In genomic region chr16:11331967-11332366, GRCh38 we compare ENCODE assay signal across 35 cellular contexts. TPM values are rescaled to one million over a fixed set of nuclear protein-coding genes. Genes with fewer than 3 reads are reported as not detected.
"Had no signal": no experiment of that assay in that cellular context is flagged by ENCODE, and none has a peak within 500 bp of the region (broad histone marks: within the 10 kb centered on the region; RNA-seq: fewer than 3 reads in every experiment).

No MANE protein-coding gene starts in this region.

- ATAC-seq: activated CD8-positive, alpha-beta memory T cell treated with anti-CD3 and anti-CD28 coated beads, Interleukin-2, amount 10 ng/mL, durations not matched to agents 7 days and 5 days; activated naive CD8-positive, alpha-beta T cell treated with anti-CD3 and anti-CD28 coated beads, Interleukin-2, amount 50 U/mL, for 24 hours; Panc1 had no signal

- H3K4me3 ChIP-seq: MG63, SJCRH30, SK-N-MC had no signal

- H3K27me3 ChIP-seq: brain microvascular endothelial cell, MG63, SJCRH30 had no signal

- H3K9me3 ChIP-seq: SJCRH30 had no signal

- H3K27ac ChIP-seq: brain microvascular endothelial cell, SJCRH30, SK-N-MC had no signal

- FAIRE-seq: TTC549 had no signal

- DNase-seq: activated CD4-positive, alpha-beta memory T cell treated with anti-CD3 and anti-CD28 coated beads, Interleukin-2, amount 10 ng/mL, durations not matched to agents 7 days and 5 days; activated CD4-positive, alpha-beta T cell treated with anti-CD3 and anti-CD28 coated beads for 4 hours; activated CD4-positive, alpha-beta T cell treated with anti-CD3 and anti-CD28 coated beads, Interleukin-2, amount 50 U/mL, for 1 hour; activated CD4-positive, CD25-positive, alpha-beta regulatory T cell treated with anti-CD3 and anti-CD28 coated beads, Interleukin-2, amount 50 U/mL, for 72 hours; activated CD8-positive, alpha-beta memory T cell treated with anti-CD3 and anti-CD28 coated beads for 24 hours; activated CD8-positive, alpha-beta memory T cell treated with anti-CD3 and anti-CD28 coated beads, Interleukin-2, amount 10 ng/mL, durations not matched to agents 7 days and 5 days; activated CD8-positive, alpha-beta memory T cell treated with anti-CD3 and anti-CD28 coated beads, Interleukin-2, amount 50 U/mL, for 48 hours; activated effector memory CD4-positive, alpha-beta T cell treated with Interleukin-2 at 50 U/mL for 16 hours; activated naive CD4-positive, alpha-beta T cell treated with anti-CD3 and anti-CD28 coated beads, Interleukin-2, amount 10 ng/mL, durations not matched to agents 7 days and 5 days; activated naive CD8-positive, alpha-beta T cell treated with anti-CD3 and anti-CD28 coated beads, Interleukin-2, amount 50 U/mL, for 24 hours; activated T-cell treated with anti-CD3 and anti-CD28 coated beads, Interleukin-2, amount 50 U/mL, for 48 hours; anterior cingulate cortex; brain microvascular endothelial cell; central memory CD4-positive, alpha-beta T cell; MG63; NCI-H1048; NCI-H1105 treated with DMSO at 0.1 percent for 48 hours; NCI-H1436; NCI-H1694; NCI-H1930; NCI-H2081 treated with DMSO at 0.1 percent for 48 hours; NCI-H226; NCI-H446 treated with DMSO at 0.1 percent for 48 hours; NCI-H524; NCI-H69; SHP77; SJCRH30; T1000 had no signal

- H3K36me3 ChIP-seq: brain microvascular endothelial cell, MG63, SJCRH30 had no signal

RNA-seq across cellular contexts. Expression of gene PRM1, which starts 50.8 kb away (rescaled TPM):
- total RNA-seq: activated CD4-positive, alpha-beta memory T cell treated with anti-CD3 and anti-CD28 coated beads, Interleukin-2, amount 10 ng/mL, durations not matched to agents 7 days and 5 days; activated CD8-positive, alpha-beta memory T cell treated with anti-CD3 and anti-CD28 coated beads, Interleukin-2, amount 10 ng/mL, durations not matched to agents 7 days and 5 days; cerebellum; RPMI7951; SJCRH30; T-helper 1 cell treated with Interleukin-12 subunit alpha and Interleukin-12 subunit beta and Interleukin-4 antibody, amounts not matched to agents 30 ng/mL and 1 ng/mL, for 36 hours; T-helper 2 cell treated with Interferon-gamma antibody and Interleukin-4, amounts not matched to agents 100 ng/mL and 5 ng/mL, for 36 hours had no signal

RNA-seq across cellular contexts. Expression of gene PRM2, which starts 55.7 kb away (rescaled TPM):
- total RNA-seq: activated CD4-positive, alpha-beta memory T cell treated with anti-CD3 and anti-CD28 coated beads, Interleukin-2, amount 10 ng/mL, durations not matched to agents 7 days and 5 days; activated CD8-positive, alpha-beta memory T cell treated with anti-CD3 and anti-CD28 coated beads, Interleukin-2, amount 10 ng/mL, durations not matched to agents 7 days and 5 days; cerebellum; RPMI7951; SJCRH30; T-helper 1 cell treated with Interleukin-12 subunit alpha and Interleukin-12 subunit beta and Interleukin-4 antibody, amounts not matched to agents 30 ng/mL and 1 ng/mL, for 36 hours; T-helper 2 cell treated with Interferon-gamma antibody and Interleukin-4, amounts not matched to agents 100 ng/mL and 5 ng/mL, for 36 hours had no signal

RNA-seq across cellular contexts. Expression of gene PRM3, which starts 58.5 kb away (rescaled TPM):
- total RNA-seq: activated CD4-positive, alpha-beta memory T cell treated with anti-CD3 and anti-CD28 coated beads, Interleukin-2, amount 10 ng/mL, durations not matched to agents 7 days and 5 days; activated CD8-positive, alpha-beta memory T cell treated with anti-CD3 and anti-CD28 coated beads, Interleukin-2, amount 10 ng/mL, durations not matched to agents 7 days and 5 days; cerebellum; RPMI7951; SJCRH30; T-helper 1 cell treated with Interleukin-12 subunit alpha and Interleukin-12 subunit beta and Interleukin-4 antibody, amounts not matched to agents 30 ng/mL and 1 ng/mL, for 36 hours; T-helper 2 cell treated with Interferon-gamma antibody and Interleukin-4, amounts not matched to agents 100 ng/mL and 5 ng/mL, for 36 hours had no signal
